Comparison of ENCODE assay signal across 8 cellular contexts in the genomic region with DNA sequence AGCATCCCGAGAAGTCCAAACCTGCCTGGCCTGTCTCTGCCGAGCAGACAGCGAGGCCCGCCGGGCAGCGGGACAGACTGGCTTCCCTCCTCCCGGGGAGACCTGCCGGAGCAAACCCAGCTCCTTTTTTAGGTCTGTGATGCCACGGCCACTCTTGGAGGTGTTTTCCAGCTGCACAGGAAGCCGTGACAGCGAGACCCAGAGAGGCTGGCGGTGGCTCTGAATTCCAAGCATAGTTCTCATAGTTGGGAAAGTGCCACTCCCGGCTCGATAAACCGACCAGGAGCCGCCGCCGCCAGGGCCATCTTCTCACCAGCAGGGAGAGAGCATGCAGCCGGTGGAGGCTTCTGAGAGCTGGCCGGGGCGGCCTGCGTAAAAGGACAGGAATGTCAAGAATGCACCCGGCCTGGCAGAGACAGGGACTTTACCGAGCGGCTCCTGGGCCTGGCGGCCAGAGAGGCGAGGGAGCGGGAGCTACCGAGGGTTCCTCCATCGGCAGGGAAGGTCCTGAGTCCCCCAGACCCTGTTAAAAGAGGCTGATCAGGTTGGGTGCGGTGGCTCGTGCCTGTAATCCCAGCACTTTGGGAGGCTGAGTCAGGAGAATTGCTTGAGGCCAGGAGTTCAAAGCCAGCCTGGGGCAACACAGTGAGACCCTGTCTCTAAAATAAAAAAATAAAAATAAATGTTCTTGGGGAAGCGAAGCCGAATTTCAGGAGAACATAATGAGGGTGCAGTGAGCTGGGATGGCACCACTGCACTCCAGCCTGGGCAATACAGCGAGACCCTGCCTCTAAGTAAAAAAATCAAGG.
A peak's percentile ranks its signal among the peaks of the same experiment; 100 is the strongest.
DNase-seq lines count a peak whose midpoint lies in the region; ATAC-seq lines count a peak whose summit lies in the region.

No MANE protein-coding gene starts in this region.

- in situ Hi-C loops in KBM-7 (cut with MboI; ENCODE audit: low pct_unique_long_range_greater_than_20kb, low sequenced_read_pairs): no loop called here

- peaks cover 22% of the 10 kb centered on the region for H3K4me1 ChIP-seq in right cardiac atrium (ENCODE audit: control insufficient read depth, insufficient read depth, low read length)

- H3K27me3 ChIP-seq in right cardiac atrium (ENCODE audit: control insufficient read depth, insufficient read depth): no peaks in the 10 kb centered on the region

- 24% methylated on average over 35 of the region's 35 CpGs for WGBS in right cardiac atrium

- intact Hi-C loops in right cardiac atrium (cut with DNase I) (loop anchor here (5.0 kb wide), 3 partner anchors 36 to 64 kb away; partner anchors contain the start of gene GADD45B (in 3 of the 4)), sciatic nerve (cut with DNase I) (no loop called here)

- peak; percentile 95 for DNase-seq in GM04504 (ENCODE audit: low read depth)
- DNase-seq in amniotic epithelial cell (ENCODE audit: low read depth): peak; percentile 95
- DNase-seq in right cardiac atrium: peak; percentile 93 to 96 (median 95)
- DNase-seq in sciatic nerve (ENCODE audit: low spot score): peak; percentile 85
- no peak for DNase-seq in KBM-7
- no peak for DNase-seq in NOMO-1 treated with DMSO at 0.1 percent for 48 hours (lab: John Stamatoyannopoulos, UW; ENCODE audit: unreplicated experiment)
- no peak for DNase-seq in NCI-H1105 treated with DMSO at 0.1 percent for 48 hours (lab: John Stamatoyannopoulos, UW)

- ATAC-seq in right cardiac atrium (peak; percentile 81 to 82), sciatic nerve (peak; percentile 68), GM21786 (IDR thresholded peaks at IDR 0.05; ENCODE audit: unreplicated experiment) (no peak)

- H3K4me3 ChIP-seq in right cardiac atrium (ENCODE audit: low read length): no peak overlapping the region

- peak overlapping the region; percentile 96 for H3K27ac ChIP-seq in right cardiac atrium (ENCODE audit: low read length)

- H3K9me3 ChIP-seq in right cardiac atrium (ENCODE audit: control insufficient read depth, low read length): no peaks in the 10 kb centered on the region

Comparison
In these comparisons a context has a peak if more than half of its experiments do, and no peak if none do; other contexts are left out.
1. DNase-seq: peak in GM04504 (single experiment), amniotic epithelial cell (single experiment), right cardiac atrium (3 of 3) and sciatic nerve (single experiment); none in KBM-7 (single experiment), NOMO-1 treated with DMSO at 0.1 percent for 48 hours (single experiment) and NCI-H1105 treated with DMSO at 0.1 percent for 48 hours (single experiment).